1 cellular context compared by ENCODE assay signal in the genomic region with DNA sequence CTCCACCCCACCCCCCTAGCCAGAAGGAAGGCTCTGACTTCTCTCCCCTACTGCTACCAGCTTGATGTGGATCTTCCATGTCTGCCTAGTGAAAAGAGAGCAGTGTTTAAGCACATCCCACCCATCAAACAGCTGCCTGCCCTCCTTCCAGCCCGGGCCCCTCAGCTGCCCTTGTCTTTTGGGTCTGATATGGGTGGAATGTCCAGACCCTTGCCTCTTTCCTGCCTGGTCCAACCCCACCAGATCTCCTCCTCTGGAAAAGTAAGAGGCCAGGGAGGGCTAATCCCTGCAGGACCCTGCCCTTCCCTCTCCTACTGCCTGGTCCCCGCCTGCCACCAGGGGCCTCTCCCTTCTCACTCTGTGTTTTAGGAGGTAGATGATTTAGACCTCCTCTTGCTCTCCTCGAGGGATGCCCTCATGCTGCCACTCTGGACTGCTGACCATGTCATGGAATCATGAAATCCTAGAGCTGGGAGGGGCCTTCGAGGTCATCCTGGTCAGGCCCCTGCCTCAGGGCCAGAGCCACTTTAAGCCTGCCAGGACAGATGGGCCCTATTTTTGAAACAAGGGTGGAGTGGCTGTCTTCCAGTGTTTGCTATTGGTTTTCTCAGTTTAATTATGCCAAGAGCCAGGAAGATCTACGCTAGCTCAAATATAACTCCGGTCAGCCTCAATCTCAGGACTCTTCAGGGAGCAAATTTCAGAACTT.
TF ChIP-seq lines count a peak whose summit lies in the region.

No MANE protein-coding gene starts in this region.

TF ChIP-seq in H1, 55 proteins besides CTCF, POLR2A, EP300 and RAD21:
- TF ChIP-seq CBX5 (IDR thresholded peaks at IDR 0.05; ENCODE audit: low read depth, low read length) (no peak), GABPA (IDR thresholded peaks at IDR 0.05; ENCODE audit: borderline replicate concordance, insufficient read depth, low read length) (no peak), RNF2 (IDR thresholded peaks at IDR 0.05; ENCODE audit: borderline replicate concordance, low read depth, low read length, missing control alignments, poor library complexity, severe bottlenecking) (no peak), POLR2AphosphoS5 (IDR thresholded peaks at IDR 0.05; ENCODE audit: low read depth, low read length) (no peak), EZH2 (IDR thresholded peaks at IDR 0.05; ENCODE audit: low read depth, low read length, severe bottlenecking) (no peak), CREB1 (IDR thresholded peaks at IDR 0.05) (no peak), YY1 (IDR thresholded peaks at IDR 0.05; ENCODE audit: low read depth, low read length) (no peak), TEAD4 (IDR thresholded peaks at IDR 0.05; ENCODE audit: low read depth, low read length) (no peak), KDM1A (IDR thresholded peaks at IDR 0.05; ENCODE audit: borderline replicate concordance, low read length) (no peak), SP1 (IDR thresholded peaks at IDR 0.05; ENCODE audit: low read depth, low read length) (no peak), EGR1 (IDR thresholded peaks at IDR 0.05; ENCODE audit: borderline replicate concordance, low read depth, low read length) (no peak), HDAC2 (IDR thresholded peaks at IDR 0.05; ENCODE audit: borderline replicate concordance in 1 of 2, low read depth in 2 of 2, low read length in 2 of 2) (no peak), SRF (IDR thresholded peaks at IDR 0.05; ENCODE audit: low read depth, low read length) (no peak), SIX5 (IDR thresholded peaks at IDR 0.05; ENCODE audit: low read depth, low read length) (no peak), PHF8 (conservative IDR thresholded peaks at IDR 0.05; ENCODE audit: low read depth, low read length) (no peak), NRF1 (IDR thresholded peaks at IDR 0.05; ENCODE audit: low read depth, low read length) (no peak), MAFK (IDR thresholded peaks at IDR 0.05; ENCODE audit: low read depth, low read length) (no peak)
- TF ChIP-seq, protein P1, sequence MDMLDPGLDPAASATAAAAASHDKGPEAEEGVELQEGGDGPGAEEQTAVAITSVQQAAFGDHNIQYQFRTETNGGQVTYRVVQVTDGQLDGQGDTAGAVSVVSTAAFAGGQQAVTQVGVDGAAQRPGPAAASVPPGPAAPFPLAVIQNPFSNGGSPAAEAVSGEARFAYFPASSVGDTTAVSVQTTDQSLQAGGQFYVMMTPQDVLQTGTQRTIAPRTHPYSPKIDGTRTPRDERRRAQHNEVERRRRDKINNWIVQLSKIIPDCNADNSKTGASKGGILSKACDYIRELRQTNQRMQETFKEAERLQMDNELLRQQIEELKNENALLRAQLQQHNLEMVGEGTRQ (IDR thresholded peaks at IDR 0.05; ENCODE audit: low read length), result no peak
- TF ChIP-seq, protein P2, sequence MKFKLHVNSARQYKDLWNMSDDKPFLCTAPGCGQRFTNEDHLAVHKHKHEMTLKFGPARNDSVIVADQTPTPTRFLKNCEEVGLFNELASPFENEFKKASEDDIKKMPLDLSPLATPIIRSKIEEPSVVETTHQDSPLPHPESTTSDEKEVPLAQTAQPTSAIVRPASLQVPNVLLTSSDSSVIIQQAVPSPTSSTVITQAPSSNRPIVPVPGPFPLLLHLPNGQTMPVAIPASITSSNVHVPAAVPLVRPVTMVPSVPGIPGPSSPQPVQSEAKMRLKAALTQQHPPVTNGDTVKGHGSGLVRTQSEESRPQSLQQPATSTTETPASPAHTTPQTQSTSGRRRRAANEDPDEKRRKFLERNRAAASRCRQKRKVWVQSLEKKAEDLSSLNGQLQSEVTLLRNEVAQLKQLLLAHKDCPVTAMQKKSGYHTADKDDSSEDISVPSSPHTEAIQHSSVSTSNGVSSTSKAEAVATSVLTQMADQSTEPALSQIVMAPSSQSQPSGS (IDR thresholded peaks at IDR 0.05; ENCODE audit: low read length), result no peak
- TF ChIP-seq, protein P3, sequence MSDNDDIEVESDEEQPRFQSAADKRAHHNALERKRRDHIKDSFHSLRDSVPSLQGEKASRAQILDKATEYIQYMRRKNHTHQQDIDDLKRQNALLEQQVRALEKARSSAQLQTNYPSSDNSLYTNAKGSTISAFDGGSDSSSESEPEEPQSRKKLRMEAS (IDR thresholded peaks at IDR 0.05), result no peak
